Comparison of ENCODE assay signal across 8 cellular contexts in genomic region chr1:17046043-17046657, GRCh38. TPM values are rescaled to one million over a fixed set of nuclear protein-coding genes. Genes with fewer than 3 reads are reported as not detected.
DNase-seq lines count a peak whose midpoint lies in the region; ATAC-seq and TF ChIP-seq lines count a peak whose summit lies in the region.

No MANE protein-coding gene starts in this region.

- H3K9me2 ChIP-seq in SK-N-SH = no peaks in the 10 kb centered on the region

- H2AFZ ChIP-seq in SK-N-SH (ENCODE audit: low read depth) (no peak overlapping the region), fibroblast of lung (ENCODE audit: low read length) (peak overlapping the region; percentile 55)

- TF ChIP-seq RAD21 in SK-N-SH (IDR thresholded peaks at IDR 0.05; ENCODE audit: low read length) = peak; percentile 89

- H3K79me2 ChIP-seq in SK-N-SH (ENCODE audit: insufficient read depth) (peaks cover 73% of the 10 kb centered on the region), fibroblast of lung (ENCODE audit: control insufficient read depth, insufficient read depth, low read length) (peaks cover 21% of the 10 kb centered on the region)

- POLR2A ChIA-PET in SK-N-SH (lab: Yijun Ruan, JAX) = no interaction called here

- CTCF ChIA-PET in SK-N-SH (lab: Yijun Ruan, JAX) = interaction anchor here (0.5 to 24.3 kb wide), 33 partner anchors 10 to 425 kb away, joined by 3 to 408 read pairs (median 4); partner anchors contain the start of gene MFAP2

- H3K27ac ChIP-seq in SK-N-SH (ENCODE audit: low read depth in 2 of 2, low read length in 1 of 2) = no peak overlapping the region
- peak overlapping the region; percentile 43 for H3K27ac ChIP-seq in fibroblast of lung (ENCODE audit: insufficient read depth, low read length)
- no peak overlapping the region for H3K27ac ChIP-seq in neutrophil

- H3K36me3 ChIP-seq in SK-N-SH (replicated peaks in 1 of 2; ENCODE audit: control insufficient read depth in 1 of 2, insufficient read depth in 2 of 2, low read length in 1 of 2) (peaks cover 21 to 55% of the 10 kb centered on the region in 2 experiments), fibroblast of lung (ENCODE audit: control insufficient read depth, insufficient read depth, low read length) (peaks cover 10% of the 10 kb centered on the region), neutrophil (peaks cover 43% of the 10 kb centered on the region)

- DNase-seq in NOMO-1 treated with DMSO at 0.1 percent for 48 hours (lab: John Stamatoyannopoulos, UW; ENCODE audit: unreplicated experiment) (peak; percentile 36), NOMO-1 treated with dmso at 0.1 percent for 144 hours (lab: John Stamatoyannopoulos, UW; ENCODE audit: unreplicated experiment) (no peak), LNCaP clone FGC (ENCODE audit: low read depth) (no peak), SK-N-SH (peak; percentile 58), fibroblast of lung (ENCODE audit: low read depth in 2 of 2) (peak; percentile 64 to 80), posterior cingulate gyrus (no peak)

- H3K4me3 ChIP-seq in LNCaP clone FGC (ENCODE audit: low read depth, low read length) (no peak overlapping the region), SK-N-SH (ENCODE audit: low read depth in 2 of 2, low read length in 1 of 2) (peak overlapping the region in 1 of 2 experiments; percentile 0; a peak in 1 of 4 replicates), fibroblast of lung (replicated peaks in 1 of 4; ENCODE audit: control extremely low read depth in 1 of 4, insufficient read depth in 1 of 4, low read depth in 3 of 4, low read length in 4 of 4) (peak overlapping the region; percentile 29 to 51 (median 30)), neutrophil (ENCODE audit: low read depth in 1 of 2, low read length in 1 of 2) (no peak overlapping the region)

- H3F3A ChIP-seq in SK-N-SH (replicated peaks; ENCODE audit: insufficient read depth) = peaks cover 16% of the 10 kb centered on the region

- 0 out of 2 replicates have a peak overlapping the region, but pooled peaks have one; percentile 12 for H3K4me2 ChIP-seq in SK-N-SH
- peak overlapping the region; percentile 71 for H3K4me2 ChIP-seq in fibroblast of lung (ENCODE audit: extremely low read depth, insufficient read depth, low read length)

- peaks cover 0 to 3% of the 10 kb centered on the region in 2 experiments; a peak in 1 of 4 replicates for H3K4me1 ChIP-seq in SK-N-SH (ENCODE audit: control insufficient read depth in 1 of 2, insufficient read depth in 2 of 2, low read depth in 1 of 2, low read length in 1 of 2)
- H3K4me1 ChIP-seq in fibroblast of lung (ENCODE audit: control insufficient read depth, extremely low read depth, insufficient read depth, low read length) = no peaks in the 10 kb centered on the region
- H3K4me1 ChIP-seq in neutrophil (ENCODE audit: control insufficient read depth in 1 of 2, insufficient read depth in 1 of 2, low read depth in 1 of 2, low read length in 1 of 2) = peaks cover under 1 to 8% of the 10 kb centered on the region in 2 experiments

- intact Hi-C loops in posterior cingulate gyrus (cut with DNase I) = loop anchor here (2.0 kb wide), 1 partner anchor 95 kb away; no protein-coding TSS in a partner anchor

- no peak for ATAC-seq in GM21723 (IDR thresholded peaks at IDR 0.05; ENCODE audit: unreplicated experiment)

- TF ChIP-seq CTCF in LNCaP clone FGC (IDR thresholded peaks at IDR 0.05; ENCODE audit: control insufficient read depth, extremely low read depth, insufficient read depth) (peak; percentile 46), SK-N-SH (IDR thresholded peaks at IDR 0.05) (peak; percentile 82), fibroblast of lung (conservative IDR thresholded peaks at IDR 0.05 in 1 of 2, IDR thresholded peaks at IDR 0.05 in 1 of 2; ENCODE audit: low read depth in 1 of 2, low read length in 2 of 2) (peak; percentile 61 to 73), neutrophil (IDR thresholded peaks at IDR 0.05) (peak; percentile 52)

- no peaks in the 10 kb centered on the region for H4K20me1 ChIP-seq in SK-N-SH (ENCODE audit: insufficient read depth)
- H4K20me1 ChIP-seq in fibroblast of lung (ENCODE audit: control insufficient read depth, extremely low read depth, insufficient read depth, low read length) = no peaks in the 10 kb centered on the region

- 77% methylated on average over 5 of the region's 5 CpGs for WGBS in SK-N-SH (ENCODE audit: low lambda C conversion rate)

- H3K9ac ChIP-seq in SK-N-SH = no peak overlapping the region
- no peak overlapping the region for H3K9ac ChIP-seq in fibroblast of lung (ENCODE audit: insufficient read depth, low read length)

- H3K9me3 ChIP-seq in SK-N-SH = no peaks in the 10 kb centered on the region
- H3K9me3 ChIP-seq in fibroblast of lung (ENCODE audit: control insufficient read depth, insufficient read depth, low read depth, low read length) = no peaks in the 10 kb centered on the region
- no peaks in the 10 kb centered on the region for H3K9me3 ChIP-seq in neutrophil

- H3K27me3 ChIP-seq in SK-N-SH (ENCODE audit: insufficient read depth) (no peaks in the 10 kb centered on the region), fibroblast of lung (ENCODE audit: control insufficient read depth, insufficient read depth, low read length) (no peaks in the 10 kb centered on the region), neutrophil (no peaks in the 10 kb centered on the region)

- no peak for TF ChIP-seq EP300 in SK-N-SH (IDR thresholded peaks at IDR 0.05; ENCODE audit: borderline replicate concordance in 1 of 2, low read depth in 1 of 2, low read length in 1 of 2)

TF ChIP-seq in SK-N-SH, 30 proteins besides CTCF, POLR2A, EP300 and RAD21:
- TF ChIP-seq USF1 (IDR thresholded peaks at IDR 0.05; ENCODE audit: borderline replicate concordance, low read depth) = no peak
- TF ChIP-seq SMC3 (IDR thresholded peaks at IDR 0.05; ENCODE audit: low read depth, low read length) = peak; percentile 75
TF ChIP-seq in SK-N-SH: peak in this region for 1.

RNA-seq across cellular contexts. Expression of gene SDHB, which starts 7.7 kb away (rescaled TPM):
- polyA plus RNA-seq in SK-N-SH (2012; rRNA removed) (128 and 139 TPM in 2 replicates), fibroblast of lung (136 and 155 TPM in 2 replicates)
- polyA plus RNA-seq in SK-N-SH (2012; cell fraction: cytosol; rRNA removed) = 141 and 150 TPM in 2 replicates
- polyA plus RNA-seq in SK-N-SH (2012; cell fraction: nucleus; rRNA removed) = 65.8 and 77.3 TPM in 2 replicates
- total RNA-seq in fibroblast of lung = 157 and 170 TPM in 2 replicates
- polyA plus RNA-seq in fibroblast of lung (2012) = 109 and 126 TPM in 2 replicates
- 58.2 and 67.7 TPM in 2 replicates for polyA minus RNA-seq in fibroblast of lung (ENCODE audit: low replicate concordance)

RNA-seq across cellular contexts. Expression of gene ATP13A2, which starts 34.4 kb away (rescaled TPM):
- polyA plus RNA-seq in SK-N-SH (2012; rRNA removed) (15.9 and 29.3 TPM in 2 replicates), fibroblast of lung (6.5 and 9.2 TPM in 2 replicates)
- 8.2 and 16.2 TPM in 2 replicates for polyA plus RNA-seq in SK-N-SH (2012; cell fraction: cytosol; rRNA removed)
- 36.8 and 62.9 TPM in 2 replicates for polyA plus RNA-seq in SK-N-SH (2012; cell fraction: nucleus; rRNA removed)
- 7.7 and 10.9 TPM in 2 replicates for total RNA-seq in fibroblast of lung
- 16.5 and 20.6 TPM in 2 replicates for polyA plus RNA-seq in fibroblast of lung (2012)
- polyA minus RNA-seq in fibroblast of lung (ENCODE audit: low replicate concordance) = 46.7 and 86.9 TPM in 2 replicates

Comparison
In these comparisons a context has a peak if more than half of its experiments do, and no peak if none do; other contexts are left out.
1. DNase-seq: peak in NOMO-1 treated with DMSO at 0.1 percent for 48 hours (single experiment), SK-N-SH (single experiment) and fibroblast of lung (2 of 2); none in NOMO-1 treated with dmso at 0.1 percent for 144 hours (single experiment), LNCaP clone FGC (single experiment) and posterior cingulate gyrus (0 of 10).
2. H3K4me3 ChIP-seq: peak in fibroblast of lung (4 of 4); none in LNCaP clone FGC (single experiment) and neutrophil (0 of 2).
3. Peak in every context shown above with its lines, with median percentiles within 50 percentile points of each other: CTCF ChIP-seq.